8 cellular contexts compared by ENCODE assay signal in the genomic region with DNA sequence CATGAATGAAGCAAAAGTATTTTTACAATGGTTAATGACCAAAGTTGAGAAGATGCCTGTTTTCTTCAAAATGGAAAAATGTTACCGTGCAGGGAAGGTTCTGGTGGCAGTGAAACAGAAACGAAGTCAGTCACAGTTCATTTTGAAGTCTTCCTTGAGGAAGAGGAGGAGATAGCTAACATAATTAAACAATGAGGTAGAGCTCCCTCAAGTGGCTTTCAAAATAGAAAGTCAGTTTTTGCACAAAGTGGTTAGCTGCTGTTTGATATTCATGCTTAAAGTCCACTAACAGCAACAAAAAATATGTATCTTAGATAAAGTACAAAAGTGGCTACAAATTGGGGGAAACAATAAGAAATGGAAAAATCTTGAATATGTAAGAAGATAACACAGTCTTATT.
DNase-seq lines count a peak whose midpoint lies in the region; ATAC-seq and TF ChIP-seq lines count a peak whose summit lies in the region.

No MANE protein-coding gene starts in this region.

- DNase-seq in AG09309 (ENCODE audit: low read depth) (no peak), RWPE2 (ENCODE audit: low spot score) (no peak), left ventricle myocardium inferior (no peak), Caco-2 (no peak), SK-N-DZ (ENCODE audit: low spot score) (no peak)
- DNase-seq in activated T-helper 1 cell treated with anti-CD3 and anti-CD28 coated beads, Interleukin-12 subunit alpha, Interleukin-12 subunit beta, Interleukin-2, Interleukin-4 antibody, amounts not matched to agents 30 ng/mL and 10 ng/mL and 1 ng/mL, durations not matched to agents 14 hours and 24 hours and 36 hours (ENCODE audit: low spot score) = no peak
- no peak for DNase-seq in stimulated activated CD8-positive, alpha-beta memory T cell treated with anti-CD3 and anti-CD28 coated beads, Interleukin-4, amount 100 ng/mL, for 48 hours

- H3K27me3 ChIP-seq in RWPE2 (ENCODE audit: insufficient read depth, poor library complexity, severe bottlenecking) = no peaks in the 10 kb centered on the region
- H3K27me3 ChIP-seq in left ventricle myocardium inferior (ENCODE audit: low read depth) = no peaks in the 10 kb centered on the region
- no peaks in the 10 kb centered on the region for H3K27me3 ChIP-seq in Caco-2 (replicated peaks; ENCODE audit: control insufficient read depth, insufficient read depth, low read length)

- H3K27ac Mint-ChIP-seq in activated T-helper 1 cell treated with anti-CD3 and anti-CD28 coated beads, Interleukin-12 subunit alpha, Interleukin-12 subunit beta, Interleukin-2, Interleukin-4 antibody, amounts not matched to agents 30 ng/mL and 10 ng/mL and 1 ng/mL, durations not matched to agents 14 hours and 24 hours and 36 hours = no peak overlapping the region
- H3K27ac Mint-ChIP-seq in Caco-2 (ENCODE audit: unreplicated experiment) = no peak overlapping the region

- H3K4me1 Mint-ChIP-seq in activated T-helper 1 cell treated with anti-CD3 and anti-CD28 coated beads, Interleukin-12 subunit alpha, Interleukin-12 subunit beta, Interleukin-2, Interleukin-4 antibody, amounts not matched to agents 30 ng/mL and 10 ng/mL and 1 ng/mL, durations not matched to agents 14 hours and 24 hours and 36 hours (ENCODE audit: low read depth) = peaks cover 5% of the 10 kb centered on the region
- no peaks in the 10 kb centered on the region for H3K4me1 Mint-ChIP-seq in Caco-2 (ENCODE audit: low read depth, unreplicated experiment)

- H3K36me3 ChIP-seq in RWPE2 (ENCODE audit: low read depth) = no peaks in the 10 kb centered on the region
- no peaks in the 10 kb centered on the region for H3K36me3 ChIP-seq in left ventricle myocardium inferior
- H3K36me3 ChIP-seq in Caco-2 (ENCODE audit: control insufficient read depth, insufficient read depth, low read length) = no peaks in the 10 kb centered on the region

- peaks cover 10% of the 10 kb centered on the region for H3K4me1 ChIP-seq in RWPE2 (ENCODE audit: insufficient read depth, poor library complexity, severe bottlenecking)
- H3K4me1 ChIP-seq in left ventricle myocardium inferior = peaks cover 7% of the 10 kb centered on the region
- H3K4me1 ChIP-seq in Caco-2 = no peaks in the 10 kb centered on the region

- BruUV-seq in Caco-2 (replicated peaks; lab: Mats Ljungman, UMichigan) = no TSS peak

- CTCF ChIA-PET in Caco-2 (lab: Charles Lee) = interaction anchor here (1.0 to 2.0 kb wide), 2 partner anchors 194 to 334 kb away, joined by 11 to 17 read pairs; no protein-coding TSS in a partner anchor

- ATAC-seq in GM21367 (IDR thresholded peaks at IDR 0.05; ENCODE audit: unreplicated experiment) = peak; percentile 55
- ATAC-seq in RWPE2 (ENCODE audit: low read depth) = 0 out of 3 replicates have a peak, but pooled peaks have one; percentile 23

- H3K4me3 Mint-ChIP-seq in activated T-helper 1 cell treated with anti-CD3 and anti-CD28 coated beads, Interleukin-12 subunit alpha, Interleukin-12 subunit beta, Interleukin-2, Interleukin-4 antibody, amounts not matched to agents 30 ng/mL and 10 ng/mL and 1 ng/mL, durations not matched to agents 14 hours and 24 hours and 36 hours = no peak overlapping the region
- H3K4me3 Mint-ChIP-seq in Caco-2 (ENCODE audit: unreplicated experiment) = no peak overlapping the region

- intact Hi-C loops in left ventricle myocardium inferior (cut with micrococcal nuclease) = no loop called here
- intact Hi-C loops in activated T-helper 1 cell treated with anti-CD3 and anti-CD28 coated beads, Interleukin-12 subunit alpha, Interleukin-12 subunit beta, Interleukin-2, Interleukin-4 antibody, amounts not matched to agents 30 ng/mL and 10 ng/mL and 1 ng/mL, durations not matched to agents 14 hours and 24 hours and 36 hours (cut with micrococcal nuclease) = loop anchor here (2.0 to 5.0 kb wide), 2 partner anchors 59 to 334 kb away; no protein-coding TSS in a partner anchor
- intact Hi-C loops in Caco-2 (cut with micrococcal nuclease; ENCODE audit: unreplicated experiment) = loop anchor here (1.0 to 2.0 kb wide), 2 partner anchors 194 to 333 kb away; no protein-coding TSS in a partner anchor

- H3K4me3 ChIP-seq in AG09309 (ENCODE audit: control insufficient read depth, low read depth, low read length) (no peak overlapping the region), RWPE2 (ENCODE audit: severe bottlenecking) (no peak overlapping the region), left ventricle myocardium inferior (no peak overlapping the region), Caco-2 (ENCODE audit: low read depth, low read length) (no peak overlapping the region)

- H3K27me3 Mint-ChIP-seq in activated T-helper 1 cell treated with anti-CD3 and anti-CD28 coated beads, Interleukin-12 subunit alpha, Interleukin-12 subunit beta, Interleukin-2, Interleukin-4 antibody, amounts not matched to agents 30 ng/mL and 10 ng/mL and 1 ng/mL, durations not matched to agents 14 hours and 24 hours and 36 hours (ENCODE audit: insufficient read depth) = peaks cover 4% of the 10 kb centered on the region
- H3K27me3 Mint-ChIP-seq in Caco-2 (ENCODE audit: insufficient read depth, unreplicated experiment) = peaks cover 12% of the 10 kb centered on the region

- TF ChIP-seq CTCF in AG09309 (IDR thresholded peaks at IDR 0.05; ENCODE audit: control insufficient read depth, insufficient read depth, low read depth, low read length, missing control alignments) (peak; percentile 41), RWPE2 (IDR thresholded peaks at IDR 0.05; ENCODE audit: poor library complexity, severe bottlenecking) (peak; percentile 72), left ventricle myocardium inferior (IDR thresholded peaks at IDR 0.05; ENCODE audit: borderline replicate concordance) (peak; percentile 51), Caco-2 (IDR thresholded peaks at IDR 0.05; ENCODE audit: insufficient read depth in 1 of 2, low read depth in 1 of 2, low read length in 1 of 2, severe bottlenecking in 1 of 2, unreplicated experiment in 1 of 2) (peak in 1 of 2 experiments; percentile 6)

- H3K9me3 Mint-ChIP-seq in activated T-helper 1 cell treated with anti-CD3 and anti-CD28 coated beads, Interleukin-12 subunit alpha, Interleukin-12 subunit beta, Interleukin-2, Interleukin-4 antibody, amounts not matched to agents 30 ng/mL and 10 ng/mL and 1 ng/mL, durations not matched to agents 14 hours and 24 hours and 36 hours = no peaks in the 10 kb centered on the region
- H3K9me3 Mint-ChIP-seq in Caco-2 (ENCODE audit: unreplicated experiment) = no peaks in the 10 kb centered on the region

- H3K9me3 ChIP-seq in RWPE2 (ENCODE audit: severe bottlenecking) (peaks cover 2% of the 10 kb centered on the region), left ventricle myocardium inferior (replicated peaks) (no peaks in the 10 kb centered on the region), Caco-2 (no peaks in the 10 kb centered on the region)

- POLR2A ChIA-PET in Caco-2 (lab: Charles Lee) = interaction anchor here (0.5 to 0.6 kb wide), 2 partner anchors 40 to 94 kb away, joined by 3 to 4 read pairs; no protein-coding TSS in a partner anchor

- H3K36me3 Mint-ChIP-seq in activated T-helper 1 cell treated with anti-CD3 and anti-CD28 coated beads, Interleukin-12 subunit alpha, Interleukin-12 subunit beta, Interleukin-2, Interleukin-4 antibody, amounts not matched to agents 30 ng/mL and 10 ng/mL and 1 ng/mL, durations not matched to agents 14 hours and 24 hours and 36 hours (ENCODE audit: low read depth) = no peaks in the 10 kb centered on the region
- H3K36me3 Mint-ChIP-seq in Caco-2 (ENCODE audit: insufficient read depth, unreplicated experiment) = no peaks in the 10 kb centered on the region

- H3K27ac ChIP-seq in RWPE2 (ENCODE audit: poor library complexity, severe bottlenecking) (no peak overlapping the region), left ventricle myocardium inferior (replicated peaks) (no peak overlapping the region)
